In genomic region chr9:130911254-130912049, GRCh38 we compare ENCODE assay signal across 35 cellular contexts. TPM values are rescaled to one million over a fixed set of nuclear protein-coding genes. Genes with fewer than 3 reads are reported as not detected.
"Had no signal": no experiment of that assay in that cellular context is flagged by ENCODE, and none has a peak within 500 bp of the region (broad histone marks: within the 10 kb centered on the region; RNA-seq: fewer than 3 reads in every experiment).

No MANE protein-coding gene starts in this region.

- H3K36me3 ChIP-seq: esophagus muscularis mucosa, gastroesophageal sphincter, heart left ventricle, neural progenitor cell, prostate gland, right atrium auricular region, stomach, thyroid gland, upper lobe of left lung had no signal

- H3K27me3 Mint-ChIP-seq: natural killer cell treated with Interleukin-12 subunit alpha and Interleukin-12 subunit beta and Interleukin-15 and Interleukin-18, amount 100 ng/mL, for 72 hours had no signal

- H3K27me3 ChIP-seq: dorsolateral prefrontal cortex, hepatocyte, neural progenitor cell, right atrium auricular region, thyroid gland, upper lobe of left lung had no signal

- H3K4me3 Mint-ChIP-seq: memory B cell; mesothelial cell of epicardium; natural killer cell treated with Interleukin-12 subunit alpha and Interleukin-12 subunit beta and Interleukin-15 and Interleukin-18, amount 100 ng/mL, for 72 hours had no signal

- H3K27ac Mint-ChIP-seq: memory B cell; mesothelial cell of epicardium; natural killer cell treated with Interleukin-12 subunit alpha and Interleukin-12 subunit beta and Interleukin-15 and Interleukin-18, amount 100 ng/mL, for 72 hours; neural progenitor cell had no signal

- H3K9ac ChIP-seq: neural progenitor cell had no signal

- H3K4me2 ChIP-seq: hepatocyte, neural progenitor cell, smooth muscle cell had no signal

- H3K4me1 Mint-ChIP-seq: memory B cell had no signal

- DNase-seq: dorsolateral prefrontal cortex; effector CD4-positive, alpha-beta T cell; foreskin keratinocyte; heart left ventricle; kidney; mucosa of descending colon; naive B cell; nucleus accumbens; stimulated activated CD4-positive, alpha-beta T cell treated with anti-CD3 and anti-CD28 coated beads, Interleukin-12 subunit alpha, Interleukin-12 subunit beta, amount 100 ng/mL, for 4 hours; stimulated activated CD4-positive, alpha-beta T cell treated with anti-CD3 and anti-CD28 coated beads, Interleukin-1b, Interleukin-23, amount 100 ng/mL, for 48 hours; stimulated activated CD4-positive, alpha-beta T cell treated with anti-CD3 and anti-CD28 coated beads, Interleukin-4, amount 100 ng/mL, for 1 hour; stimulated activated CD8-positive, alpha-beta memory T cell treated with anti-CD3 and anti-CD28 coated beads, Interleukin-4, amount 100 ng/mL, for 48 hours; stimulated activated naive CD4-positive, alpha-beta T cell treated with Interleukin-2 at 50 U/mL for 16 hours; stomach; thyroid gland had no signal

- H3K27ac ChIP-seq: dorsolateral prefrontal cortex, epithelial cell of prostate, esophagus muscularis mucosa, foreskin keratinocyte, gastroesophageal sphincter, heart left ventricle, hepatocyte, neural progenitor cell, prostate gland, right atrium auricular region, stomach, thyroid gland, upper lobe of left lung had no signal

- H3K9me3 Mint-ChIP-seq: memory B cell; mesothelial cell of epicardium; naive B cell; natural killer cell treated with Interleukin-12 subunit alpha and Interleukin-12 subunit beta and Interleukin-15 and Interleukin-18, amount 100 ng/mL, for 72 hours; neural progenitor cell had no signal

- H3K4me3 ChIP-seq: dorsolateral prefrontal cortex, esophagus muscularis mucosa, gastroesophageal sphincter, heart left ventricle, hepatocyte, lung, mucosa of descending colon, neural progenitor cell, prostate gland, right atrium auricular region, smooth muscle cell, stomach, thyroid gland, upper lobe of left lung had no signal

- H3K36me3 Mint-ChIP-seq: memory B cell; mesothelial cell of epicardium; naive B cell; natural killer cell treated with Interleukin-12 subunit alpha and Interleukin-12 subunit beta and Interleukin-15 and Interleukin-18, amount 100 ng/mL, for 72 hours; neural progenitor cell had no signal

- H2AFZ ChIP-seq: hepatocyte, neural progenitor cell had no signal

- ATAC-seq: foreskin keratinocyte; gastroesophageal sphincter; heart left ventricle; left lobe of liver; mucosa of descending colon; natural killer cell treated with Interleukin-12 subunit alpha and Interleukin-12 subunit beta and Interleukin-15 and Interleukin-18, amount 100 ng/mL, for 72 hours; sciatic nerve had no signal

- H3K4me1 ChIP-seq: heart left ventricle, prostate gland, right atrium auricular region, stomach, thyroid gland, upper lobe of left lung had no signal

- H3K9me3 ChIP-seq: esophagus muscularis mucosa, gastroesophageal sphincter, heart left ventricle, mucosa of descending colon, prostate gland, right atrium auricular region, stomach, thyroid gland, upper lobe of left lung had no signal

RNA-seq across cellular contexts. Expression of gene QRFP, which starts 14.8 kb away (rescaled TPM):
- total RNA-seq: dorsolateral prefrontal cortex; esophagus muscularis mucosa; fibroblast of lung; foreskin keratinocyte; gastroesophageal sphincter; heart left ventricle; hepatocyte; kidney; left lobe of liver; lung; mesothelial cell of epicardium; natural killer cell treated with Interleukin-12 subunit alpha and Interleukin-12 subunit beta and Interleukin-15 and Interleukin-18, amount 100 ng/mL, for 72 hours; osteocyte; right atrium auricular region; sciatic nerve; smooth muscle cell; stomach; subcutaneous adipose tissue; temporal lobe; thyroid gland; upper lobe of left lung had no signal
- polyA plus RNA-seq: fibroblast of lung, foreskin keratinocyte, heart left ventricle, liver, stomach had no signal

RNA-seq across cellular contexts. Expression of gene FIBCD1, which starts 27.6 kb away (rescaled TPM):
- total RNA-seq: left lobe of liver; liver; natural killer cell treated with Interleukin-12 subunit alpha and Interleukin-12 subunit beta and Interleukin-15 and Interleukin-18, amount 100 ng/mL, for 72 hours; sciatic nerve had no signal
- polyA plus RNA-seq: hepatocyte, liver had no signal
